Comparison of ENCODE assay signal across 18 cellular contexts in genomic region chr6:10166031-10166430, GRCh38.
"Had no signal": no experiment of that assay in that cellular context is flagged by ENCODE, and none has a peak within 500 bp of the region (broad histone marks: within the 10 kb centered on the region; RNA-seq: fewer than 3 reads in every experiment).

No MANE protein-coding gene starts in this region.

- ATAC-seq: activated CD8-positive, alpha-beta T cell treated with anti-CD3 and anti-CD28 coated beads, Interleukin-2, amount 10 ng/mL, durations not matched to agents 7 days and 5 days; activated naive CD4-positive, alpha-beta T cell treated with anti-CD3 and anti-CD28 coated beads, Interleukin-2, amount 50 U/mL, for 72 hours; activated T-cell treated with anti-CD3 and anti-CD28 coated beads, Interleukin-2, amount 50 U/mL, for 72 hours; gastrocnemius medialis; heart left ventricle; left cardiac atrium; psoas muscle; sciatic nerve had no signal

- H3K9me3 ChIP-seq: gastrocnemius medialis, heart left ventricle, suprapubic skin, upper lobe of left lung had no signal

- H3K27ac ChIP-seq: gastrocnemius medialis, heart left ventricle, psoas muscle, upper lobe of left lung had no signal

- H3K27ac Mint-ChIP-seq: activated CD4-positive, alpha-beta T cell treated with anti-CD3 and anti-CD28 coated beads, Interleukin-2, amount 10 ng/mL, durations not matched to agents 24 days and 14 days; activated CD8-positive, alpha-beta T cell treated with anti-CD3 and anti-CD28 coated beads, Interleukin-2, amount 10 ng/mL, durations not matched to agents 7 days and 5 days; activated naive CD4-positive, alpha-beta T cell treated with anti-CD3 and anti-CD28 coated beads, Interleukin-2, amount 50 U/mL, for 72 hours; activated T-cell treated with anti-CD3 and anti-CD28 coated beads, Interleukin-2, amount 50 U/mL, for 72 hours; stimulated activated naive CD8-positive, alpha-beta T cell treated with anti-CD3 and anti-CD28 coated beads, Interleukin-15, Interleukin-2, amounts not matched to agents 100 ng/mL and 50 ng/mL, for 24 hours had no signal

- H3K4me3 ChIP-seq: gastrocnemius medialis, heart left ventricle, lung, psoas muscle, suprapubic skin, upper lobe of left lung had no signal

- H3K4me3 Mint-ChIP-seq: activated CD4-positive, alpha-beta T cell treated with anti-CD3 and anti-CD28 coated beads, Interleukin-2, amount 10 ng/mL, durations not matched to agents 24 days and 14 days; activated CD8-positive, alpha-beta T cell treated with anti-CD3 and anti-CD28 coated beads, Interleukin-2, amount 10 ng/mL, durations not matched to agents 7 days and 5 days; activated T-cell treated with anti-CD3 and anti-CD28 coated beads, Interleukin-2, amount 50 U/mL, for 72 hours; neural crest cell; stimulated activated naive CD8-positive, alpha-beta T cell treated with anti-CD3 and anti-CD28 coated beads, Interleukin-15, Interleukin-2, amounts not matched to agents 100 ng/mL and 50 ng/mL, for 24 hours had no signal

- H3K27me3 Mint-ChIP-seq: activated CD4-positive, alpha-beta T cell treated with anti-CD3 and anti-CD28 coated beads, Interleukin-2, amount 10 ng/mL, durations not matched to agents 24 days and 14 days; stimulated activated naive CD8-positive, alpha-beta T cell treated with anti-CD3 and anti-CD28 coated beads, Interleukin-15, Interleukin-2, amounts not matched to agents 100 ng/mL and 50 ng/mL, for 24 hours had no signal

- H3K4me1 Mint-ChIP-seq: activated CD4-positive, alpha-beta T cell treated with anti-CD3 and anti-CD28 coated beads, Interleukin-2, amount 10 ng/mL, durations not matched to agents 24 days and 14 days; neural crest cell had no signal

- DNase-seq: activated CD4-positive, alpha-beta T cell treated with anti-CD3 and anti-CD28 coated beads, Interleukin-2, amount 10 ng/mL, durations not matched to agents 24 days and 14 days; activated CD4-positive, CD25-positive, alpha-beta regulatory T cell; activated CD8-positive, alpha-beta memory T cell treated with anti-CD3 and anti-CD28 coated beads, Interleukin-2, amount 50 U/mL, for 48 hours; activated CD8-positive, alpha-beta T cell treated with anti-CD3 and anti-CD28 coated beads, Interleukin-2, amount 10 ng/mL, durations not matched to agents 7 days and 5 days; activated gamma-delta T cell; activated T-cell treated with anti-CD3 and anti-CD28 coated beads, Interleukin-2, amount 50 U/mL, for 72 hours; erythroblast; gastrocnemius medialis; heart left ventricle; left cardiac atrium; psoas muscle; upper lobe of left lung had no signal

- H3K4me1 ChIP-seq: gastrocnemius medialis, heart left ventricle, psoas muscle, upper lobe of left lung had no signal

- H3K36me3 ChIP-seq: gastrocnemius medialis, heart left ventricle, suprapubic skin, upper lobe of left lung had no signal

- H3K9me3 Mint-ChIP-seq: activated CD4-positive, alpha-beta T cell treated with anti-CD3 and anti-CD28 coated beads, Interleukin-2, amount 10 ng/mL, durations not matched to agents 24 days and 14 days had no signal

- H3K27me3 ChIP-seq: gastrocnemius medialis, heart left ventricle, suprapubic skin, upper lobe of left lung had no signal
